ENCODE assay signal across 8 cellular contexts in genomic region chr7:5693529-5693928, GRCh38.
DNase-seq lines count a peak whose midpoint lies in the region; ATAC-seq and TF ChIP-seq lines count a peak whose summit lies in the region.

No MANE protein-coding gene starts in this region.

- no peaks in the 10 kb centered on the region for H3K9me3 ChIP-seq in mesenchymal stem cell (ENCODE audit: control insufficient read depth, low read length)

- H2BK5ac ChIP-seq in mesenchymal stem cell (ENCODE audit: low read depth, low read length, poor library complexity, severe bottlenecking) = peak overlapping the region; percentile 95

- WGBS in mesenchymal stem cell = 77% methylated on average over 3 of the region's 4 CpGs

- intact Hi-C loops in posterior cingulate gyrus (cut with DNase I) = no loop called here

- H2BK12ac ChIP-seq in mesenchymal stem cell (ENCODE audit: low read length in 2 of 2) = peak overlapping the region; percentile 76 to 79

- peak overlapping the region; percentile 89 for H2BK120ac ChIP-seq in mesenchymal stem cell (ENCODE audit: low read depth, low read length)

- H3K4me2 ChIP-seq in mesenchymal stem cell (ENCODE audit: low read length, poor library complexity, severe bottlenecking) = peak overlapping the region; percentile 30

- H4K8ac ChIP-seq in mesenchymal stem cell (ENCODE audit: low read length) = peak overlapping the region; percentile 56

- peak; percentile 56 for ATAC-seq in GM21723 (IDR thresholded peaks at IDR 0.05; ENCODE audit: unreplicated experiment)

- H2AFZ ChIP-seq in mesenchymal stem cell (ENCODE audit: low read depth, low read length) = no peak overlapping the region

- no peak for TF ChIP-seq CTCF in GM12875 (IDR thresholded peaks at IDR 0.05; ENCODE audit: borderline replicate concordance, insufficient read depth, low read depth, low read length)

- no peak overlapping the region for H3K23ac ChIP-seq in mesenchymal stem cell (ENCODE audit: low read length in 2 of 2)

- peaks cover 6 to 18% of the 10 kb centered on the region in 2 experiments for H3K36me3 ChIP-seq in mesenchymal stem cell (ENCODE audit: control insufficient read depth in 1 of 2, insufficient read depth in 2 of 2, low read depth in 1 of 2, low read length in 2 of 2)

- H3K9ac ChIP-seq in mesenchymal stem cell (ENCODE audit: low read length) = peak overlapping the region; percentile 86

- DNase-seq in NCI-H460 (ENCODE audit: extremely low read depth, low read depth) = peak; percentile 5
- DNase-seq in cerebellar cortex (ENCODE audit: low spot score) = peak; percentile 59
- DNase-seq in mesenchymal stem cell = peak; percentile 81
- no peak for DNase-seq in NCI-H1417 (lab: John Stamatoyannopoulos, UW)
- no peak for DNase-seq in activated gamma-delta T cell treated with Interleukin-2 at 50 U/mL for 16 hours
- DNase-seq in posterior cingulate gyrus = no peak

- H3K79me1 ChIP-seq in mesenchymal stem cell (replicated peaks; ENCODE audit: low read length, poor library complexity, severe bottlenecking) = peaks cover 15% of the 10 kb centered on the region

- no peak overlapping the region for H2BK15ac ChIP-seq in mesenchymal stem cell (ENCODE audit: low read depth, poor library complexity, severe bottlenecking)

- peaks cover 35% of the 10 kb centered on the region for H3K4me1 ChIP-seq in mesenchymal stem cell (ENCODE audit: control insufficient read depth, insufficient read depth, low read depth, low read length)

- H3K4ac ChIP-seq in mesenchymal stem cell (ENCODE audit: low read depth in 1 of 2, low read length in 2 of 2) = peak overlapping the region; percentile 76 to 83

- peak overlapping the region; percentile 100 for H2AK5ac ChIP-seq in mesenchymal stem cell (ENCODE audit: low read length, severe bottlenecking)

- peak overlapping the region; percentile 90 for H3K27ac ChIP-seq in mesenchymal stem cell (ENCODE audit: low read length, poor library complexity, severe bottlenecking)

- H3K27me3 ChIP-seq in mesenchymal stem cell (ENCODE audit: control insufficient read depth in 1 of 2, insufficient read depth in 1 of 2, low read length in 2 of 2) = no peaks in the 10 kb centered on the region

- H3K18ac ChIP-seq in mesenchymal stem cell (ENCODE audit: low read depth in 1 of 2, low read length in 2 of 2) = peak overlapping the region; percentile 92 to 95

- H4K91ac ChIP-seq in mesenchymal stem cell (ENCODE audit: low read length) = peak overlapping the region; percentile 85

- peak overlapping the region; percentile 74 for H3K4me3 ChIP-seq in GM12875 (ENCODE audit: low read depth, low read length)
- peak overlapping the region in 1 of 2 experiments; percentile 54 for H3K4me3 ChIP-seq in mesenchymal stem cell (ENCODE audit: insufficient read depth in 1 of 2, low read depth in 1 of 2, low read length in 2 of 2)

- peak overlapping the region in 1 of 2 experiments; percentile 68 for H3K14ac ChIP-seq in mesenchymal stem cell (ENCODE audit: low read length in 2 of 2)

Comparison
In these comparisons a context has a peak if more than half of its experiments do, and no peak if none do; other contexts are left out.
1. DNase-seq: peak in NCI-H460 (single experiment), cerebellar cortex (single experiment) and mesenchymal stem cell (single experiment); none in NCI-H1417 (0 of 3), activated gamma-delta T cell treated with Interleukin-2 at 50 U/mL for 16 hours (single experiment) and posterior cingulate gyrus (0 of 10).